1 cellular context compared by ENCODE assay signal in genomic region chr16:67667817-67668494, GRCh38.
TF ChIP-seq lines count a peak whose summit lies in the region.

No MANE protein-coding gene starts in this region.

TF ChIP-seq in GM12878, 131 proteins besides CTCF, POLR2A, EP300 and RAD21 (continues in another document):
- TF ChIP-seq RELA (IDR thresholded peaks at IDR 0.05; ENCODE audit: borderline replicate concordance, partially characterized antibody), result no peak
- TF ChIP-seq, protein P1, sequence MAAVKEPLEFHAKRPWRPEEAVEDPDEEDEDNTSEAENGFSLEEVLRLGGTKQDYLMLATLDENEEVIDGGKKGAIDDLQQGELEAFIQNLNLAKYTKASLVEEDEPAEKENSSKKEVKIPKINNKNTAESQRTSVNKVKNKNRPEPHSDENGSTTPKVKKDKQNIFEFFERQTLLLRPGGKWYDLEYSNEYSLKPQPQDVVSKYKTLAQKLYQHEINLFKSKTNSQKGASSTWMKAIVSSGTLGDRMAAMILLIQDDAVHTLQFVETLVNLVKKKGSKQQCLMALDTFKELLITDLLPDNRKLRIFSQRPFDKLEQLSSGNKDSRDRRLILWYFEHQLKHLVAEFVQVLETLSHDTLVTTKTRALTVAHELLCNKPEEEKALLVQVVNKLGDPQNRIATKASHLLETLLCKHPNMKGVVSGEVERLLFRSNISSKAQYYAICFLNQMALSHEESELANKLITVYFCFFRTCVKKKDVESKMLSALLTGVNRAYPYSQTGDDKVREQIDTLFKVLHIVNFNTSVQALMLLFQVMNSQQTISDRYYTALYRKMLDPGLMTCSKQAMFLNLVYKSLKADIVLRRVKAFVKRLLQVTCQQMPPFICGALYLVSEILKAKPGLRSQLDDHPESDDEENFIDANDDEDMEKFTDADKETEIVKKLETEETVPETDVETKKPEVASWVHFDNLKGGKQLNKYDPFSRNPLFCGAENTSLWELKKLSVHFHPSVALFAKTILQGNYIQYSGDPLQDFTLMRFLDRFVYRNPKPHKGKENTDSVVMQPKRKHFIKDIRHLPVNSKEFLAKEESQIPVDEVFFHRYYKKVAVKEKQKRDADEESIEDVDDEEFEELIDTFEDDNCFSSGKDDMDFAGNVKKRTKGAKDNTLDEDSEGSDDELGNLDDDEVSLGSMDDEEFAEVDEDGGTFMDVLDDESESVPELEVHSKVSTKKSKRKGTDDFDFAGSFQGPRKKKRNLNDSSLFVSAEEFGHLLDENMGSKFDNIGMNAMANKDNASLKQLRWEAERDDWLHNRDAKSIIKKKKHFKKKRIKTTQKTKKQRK (IDR thresholded peaks at IDR 0.05; ENCODE audit: low read depth, low read length), result no peak
- TF ChIP-seq ETV6 (conservative IDR thresholded peaks at IDR 0.05 in 1 of 2, IDR thresholded peaks at IDR 0.05 in 1 of 2; ENCODE audit: borderline replicate concordance in 1 of 2, low read depth in 1 of 2), result no peak
- no peak for TF ChIP-seq MYC (IDR thresholded peaks at IDR 0.05; ENCODE audit: insufficient read depth, insufficient read length, insufficient replicate concordance, low read length, severe bottlenecking)
- TF ChIP-seq HDAC6 (IDR thresholded peaks at IDR 0.05; ENCODE audit: unreplicated experiment), result no peak
- TF ChIP-seq PKNOX1 (IDR thresholded peaks at IDR 0.05), result peak; percentile 95
- 0 out of 2 replicates have a peak, but pooled peaks have one; percentile 11 for TF ChIP-seq LARP7 (IDR thresholded peaks at IDR 0.05)
- TF ChIP-seq, protein P2, sequence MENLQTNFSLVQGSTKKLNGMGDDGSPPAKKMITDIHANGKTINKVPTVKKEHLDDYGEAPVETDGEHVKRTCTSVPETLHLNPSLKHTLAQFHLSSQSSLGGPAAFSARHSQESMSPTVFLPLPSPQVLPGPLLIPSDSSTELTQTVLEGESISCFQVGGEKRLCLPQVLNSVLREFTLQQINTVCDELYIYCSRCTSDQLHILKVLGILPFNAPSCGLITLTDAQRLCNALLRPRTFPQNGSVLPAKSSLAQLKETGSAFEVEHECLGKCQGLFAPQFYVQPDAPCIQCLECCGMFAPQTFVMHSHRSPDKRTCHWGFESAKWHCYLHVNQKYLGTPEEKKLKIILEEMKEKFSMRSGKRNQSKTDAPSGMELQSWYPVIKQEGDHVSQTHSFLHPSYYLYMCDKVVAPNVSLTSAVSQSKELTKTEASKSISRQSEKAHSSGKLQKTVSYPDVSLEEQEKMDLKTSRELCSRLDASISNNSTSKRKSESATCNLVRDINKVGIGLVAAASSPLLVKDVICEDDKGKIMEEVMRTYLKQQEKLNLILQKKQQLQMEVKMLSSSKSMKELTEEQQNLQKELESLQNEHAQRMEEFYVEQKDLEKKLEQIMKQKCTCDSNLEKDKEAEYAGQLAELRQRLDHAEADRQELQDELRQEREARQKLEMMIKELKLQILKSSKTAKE (IDR thresholded peaks at IDR 0.05; ENCODE audit: low read depth, poor library complexity, severe bottlenecking), result peak; percentile 16
- TF ChIP-seq CHD1 (IDR thresholded peaks at IDR 0.05; ENCODE audit: low read depth, low read length), result no peak
- no peak for TF ChIP-seq BCL11A (IDR thresholded peaks at IDR 0.05; ENCODE audit: low read depth, low read length)
- TF ChIP-seq JUNB (IDR thresholded peaks at IDR 0.05), result no peak
- TF ChIP-seq BMI1 (IDR thresholded peaks at IDR 0.05; ENCODE audit: borderline replicate concordance), result no peak
- TF ChIP-seq, protein P3, sequence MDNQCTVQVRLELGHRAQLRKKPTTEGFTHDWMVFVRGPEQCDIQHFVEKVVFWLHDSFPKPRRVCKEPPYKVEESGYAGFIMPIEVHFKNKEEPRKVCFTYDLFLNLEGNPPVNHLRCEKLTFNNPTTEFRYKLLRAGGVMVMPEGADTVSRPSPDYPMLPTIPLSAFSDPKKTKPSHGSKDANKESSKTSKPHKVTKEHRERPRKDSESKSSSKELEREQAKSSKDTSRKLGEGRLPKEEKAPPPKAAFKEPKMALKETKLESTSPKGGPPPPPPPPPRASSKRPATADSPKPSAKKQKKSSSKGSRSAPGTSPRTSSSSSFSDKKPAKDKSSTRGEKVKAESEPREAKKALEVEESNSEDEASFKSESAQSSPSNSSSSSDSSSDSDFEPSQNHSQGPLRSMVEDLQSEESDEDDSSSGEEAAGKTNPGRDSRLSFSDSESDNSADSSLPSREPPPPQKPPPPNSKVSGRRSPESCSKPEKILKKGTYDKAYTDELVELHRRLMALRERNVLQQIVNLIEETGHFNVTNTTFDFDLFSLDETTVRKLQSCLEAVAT (IDR thresholded peaks at IDR 0.05), result no peak
- TF ChIP-seq, protein P4, sequence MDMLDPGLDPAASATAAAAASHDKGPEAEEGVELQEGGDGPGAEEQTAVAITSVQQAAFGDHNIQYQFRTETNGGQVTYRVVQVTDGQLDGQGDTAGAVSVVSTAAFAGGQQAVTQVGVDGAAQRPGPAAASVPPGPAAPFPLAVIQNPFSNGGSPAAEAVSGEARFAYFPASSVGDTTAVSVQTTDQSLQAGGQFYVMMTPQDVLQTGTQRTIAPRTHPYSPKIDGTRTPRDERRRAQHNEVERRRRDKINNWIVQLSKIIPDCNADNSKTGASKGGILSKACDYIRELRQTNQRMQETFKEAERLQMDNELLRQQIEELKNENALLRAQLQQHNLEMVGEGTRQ (IDR thresholded peaks at IDR 0.05; ENCODE audit: borderline replicate concordance, low read depth, low read length), result no peak
- no peak for TF ChIP-seq PML (IDR thresholded peaks at IDR 0.05; ENCODE audit: low read length)
- peak; percentile 13; the same call in 1 of the 2 replicates for TF ChIP-seq RFX5 (IDR thresholded peaks at IDR 0.05; ENCODE audit: low read depth, low read length)
- no peak for TF ChIP-seq WRNIP1 (IDR thresholded peaks at IDR 0.05; ENCODE audit: borderline replicate concordance, low read depth, low read length)
- TF ChIP-seq, protein P5, sequence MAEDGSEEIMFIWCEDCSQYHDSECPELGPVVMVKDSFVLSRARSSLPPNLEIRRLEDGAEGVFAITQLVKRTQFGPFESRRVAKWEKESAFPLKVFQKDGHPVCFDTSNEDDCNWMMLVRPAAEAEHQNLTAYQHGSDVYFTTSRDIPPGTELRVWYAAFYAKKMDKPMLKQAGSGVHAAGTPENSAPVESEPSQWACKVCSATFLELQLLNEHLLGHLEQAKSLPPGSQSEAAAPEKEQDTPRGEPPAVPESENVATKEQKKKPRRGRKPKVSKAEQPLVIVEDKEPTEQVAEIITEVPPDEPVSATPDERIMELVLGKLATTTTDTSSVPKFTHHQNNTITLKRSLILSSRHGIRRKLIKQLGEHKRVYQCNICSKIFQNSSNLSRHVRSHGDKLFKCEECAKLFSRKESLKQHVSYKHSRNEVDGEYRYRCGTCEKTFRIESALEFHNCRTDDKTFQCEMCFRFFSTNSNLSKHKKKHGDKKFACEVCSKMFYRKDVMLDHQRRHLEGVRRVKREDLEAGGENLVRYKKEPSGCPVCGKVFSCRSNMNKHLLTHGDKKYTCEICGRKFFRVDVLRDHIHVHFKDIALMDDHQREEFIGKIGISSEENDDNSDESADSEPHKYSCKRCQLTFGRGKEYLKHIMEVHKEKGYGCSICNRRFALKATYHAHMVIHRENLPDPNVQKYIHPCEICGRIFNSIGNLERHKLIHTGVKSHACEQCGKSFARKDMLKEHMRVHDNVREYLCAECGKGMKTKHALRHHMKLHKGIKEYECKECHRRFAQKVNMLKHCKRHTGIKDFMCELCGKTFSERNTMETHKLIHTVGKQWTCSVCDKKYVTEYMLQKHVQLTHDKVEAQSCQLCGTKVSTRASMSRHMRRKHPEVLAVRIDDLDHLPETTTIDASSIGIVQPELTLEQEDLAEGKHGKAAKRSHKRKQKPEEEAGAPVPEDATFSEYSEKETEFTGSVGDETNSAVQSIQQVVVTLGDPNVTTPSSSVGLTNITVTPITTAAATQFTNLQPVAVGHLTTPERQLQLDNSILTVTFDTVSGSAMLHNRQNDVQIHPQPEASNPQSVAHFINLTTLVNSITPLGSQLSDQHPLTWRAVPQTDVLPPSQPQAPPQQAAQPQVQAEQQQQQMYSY (CRISPR knock-in tag; IDR thresholded peaks at IDR 0.05), result no peak
- TF ChIP-seq, protein P6, sequence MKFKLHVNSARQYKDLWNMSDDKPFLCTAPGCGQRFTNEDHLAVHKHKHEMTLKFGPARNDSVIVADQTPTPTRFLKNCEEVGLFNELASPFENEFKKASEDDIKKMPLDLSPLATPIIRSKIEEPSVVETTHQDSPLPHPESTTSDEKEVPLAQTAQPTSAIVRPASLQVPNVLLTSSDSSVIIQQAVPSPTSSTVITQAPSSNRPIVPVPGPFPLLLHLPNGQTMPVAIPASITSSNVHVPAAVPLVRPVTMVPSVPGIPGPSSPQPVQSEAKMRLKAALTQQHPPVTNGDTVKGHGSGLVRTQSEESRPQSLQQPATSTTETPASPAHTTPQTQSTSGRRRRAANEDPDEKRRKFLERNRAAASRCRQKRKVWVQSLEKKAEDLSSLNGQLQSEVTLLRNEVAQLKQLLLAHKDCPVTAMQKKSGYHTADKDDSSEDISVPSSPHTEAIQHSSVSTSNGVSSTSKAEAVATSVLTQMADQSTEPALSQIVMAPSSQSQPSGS (IDR thresholded peaks at IDR 0.05; ENCODE audit: low read length), result no peak
- 0 out of 2 replicates have a peak, but pooled peaks have one; percentile 30 for TF ChIP-seq MAX (IDR thresholded peaks at IDR 0.05; ENCODE audit: low read depth, low read length)
- TF ChIP-seq IKZF2 (IDR thresholded peaks at IDR 0.05), result no peak; a peak in 1 of 4 replicates
- no peak for TF ChIP-seq NR2C2 (IDR thresholded peaks at IDR 0.05; ENCODE audit: borderline replicate concordance, control insufficient read depth, insufficient read length, low read depth)
- no peak for TF ChIP-seq IRF3 (IDR thresholded peaks at IDR 0.05)
- peak; percentile 56; the same call in 1 of the 2 replicates for TF ChIP-seq NBN (IDR thresholded peaks at IDR 0.05)
- TF ChIP-seq EZH2 (IDR thresholded peaks at IDR 0.05; ENCODE audit: borderline replicate concordance, control insufficient read depth, low read depth, low read length), result no peak
- TF ChIP-seq, protein P7, sequence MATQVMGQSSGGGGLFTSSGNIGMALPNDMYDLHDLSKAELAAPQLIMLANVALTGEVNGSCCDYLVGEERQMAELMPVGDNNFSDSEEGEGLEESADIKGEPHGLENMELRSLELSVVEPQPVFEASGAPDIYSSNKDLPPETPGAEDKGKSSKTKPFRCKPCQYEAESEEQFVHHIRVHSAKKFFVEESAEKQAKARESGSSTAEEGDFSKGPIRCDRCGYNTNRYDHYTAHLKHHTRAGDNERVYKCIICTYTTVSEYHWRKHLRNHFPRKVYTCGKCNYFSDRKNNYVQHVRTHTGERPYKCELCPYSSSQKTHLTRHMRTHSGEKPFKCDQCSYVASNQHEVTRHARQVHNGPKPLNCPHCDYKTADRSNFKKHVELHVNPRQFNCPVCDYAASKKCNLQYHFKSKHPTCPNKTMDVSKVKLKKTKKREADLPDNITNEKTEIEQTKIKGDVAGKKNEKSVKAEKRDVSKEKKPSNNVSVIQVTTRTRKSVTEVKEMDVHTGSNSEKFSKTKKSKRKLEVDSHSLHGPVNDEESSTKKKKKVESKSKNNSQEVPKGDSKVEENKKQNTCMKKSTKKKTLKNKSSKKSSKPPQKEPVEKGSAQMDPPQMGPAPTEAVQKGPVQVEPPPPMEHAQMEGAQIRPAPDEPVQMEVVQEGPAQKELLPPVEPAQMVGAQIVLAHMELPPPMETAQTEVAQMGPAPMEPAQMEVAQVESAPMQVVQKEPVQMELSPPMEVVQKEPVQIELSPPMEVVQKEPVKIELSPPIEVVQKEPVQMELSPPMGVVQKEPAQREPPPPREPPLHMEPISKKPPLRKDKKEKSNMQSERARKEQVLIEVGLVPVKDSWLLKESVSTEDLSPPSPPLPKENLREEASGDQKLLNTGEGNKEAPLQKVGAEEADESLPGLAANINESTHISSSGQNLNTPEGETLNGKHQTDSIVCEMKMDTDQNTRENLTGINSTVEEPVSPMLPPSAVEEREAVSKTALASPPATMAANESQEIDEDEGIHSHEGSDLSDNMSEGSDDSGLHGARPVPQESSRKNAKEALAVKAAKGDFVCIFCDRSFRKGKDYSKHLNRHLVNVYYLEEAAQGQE (IDR thresholded peaks at IDR 0.05; ENCODE audit: low read depth, low read length), result no peak
- no peak for TF ChIP-seq ZNF384 (IDR thresholded peaks at IDR 0.05; ENCODE audit: borderline replicate concordance, low read depth, low read length)
- no peak for TF ChIP-seq CHD4 (IDR thresholded peaks at IDR 0.05)
- TF ChIP-seq POLR2AphosphoS2 (IDR thresholded peaks at IDR 0.05; ENCODE audit: low read depth, low read length), result no peak
- no peak for TF ChIP-seq JUND (IDR thresholded peaks at IDR 0.05; ENCODE audit: low read depth, low read length)
- TF ChIP-seq SIX5 (IDR thresholded peaks at IDR 0.05; ENCODE audit: low read depth, low read length, severe bottlenecking), result no peak
- TF ChIP-seq SMARCA5 (IDR thresholded peaks at IDR 0.05), result peak; percentile 57; the same call in 1 of the 2 replicates
- TF ChIP-seq CREB1 (IDR thresholded peaks at IDR 0.05; ENCODE audit: low read depth), result no peak
- no peak for TF ChIP-seq NFIC (IDR thresholded peaks at IDR 0.05; ENCODE audit: low read depth, low read length)
- TF ChIP-seq POLR2AphosphoS5 (IDR thresholded peaks at IDR 0.05; ENCODE audit: low read length), result no peak
- TF ChIP-seq RUNX3 (IDR thresholded peaks at IDR 0.05; ENCODE audit: low read length), result no peak
- TF ChIP-seq TARDBP (IDR thresholded peaks at IDR 0.05; ENCODE audit: borderline replicate concordance), result no peak
- TF ChIP-seq IRF4 (IDR thresholded peaks at IDR 0.05; ENCODE audit: low read depth, low read length), result no peak
- TF ChIP-seq MEF2A (IDR thresholded peaks at IDR 0.05; ENCODE audit: insufficient read depth, low read depth, low read length), result no peak
- TF ChIP-seq IKZF1 (conservative IDR thresholded peaks at IDR 0.05), result peak; percentile 18; the same call in 1 of the 2 replicates
- TF ChIP-seq POU2F2 (IDR thresholded peaks at IDR 0.05; ENCODE audit: borderline replicate concordance, low read depth, low read length), result no peak
- no peak for TF ChIP-seq GABPA (IDR thresholded peaks at IDR 0.05; ENCODE audit: low read depth)
- no peak for TF ChIP-seq STAT3 (IDR thresholded peaks at IDR 0.05; ENCODE audit: low read depth, low read length)
- TF ChIP-seq STAT1 (conservative IDR thresholded peaks at IDR 0.05), result 0 out of 2 replicates have a peak, but pooled peaks have one; percentile 36
- no peak for TF ChIP-seq CHD2 (IDR thresholded peaks at IDR 0.05; ENCODE audit: borderline replicate concordance, low read depth, low read length)
